ENCODE assay signal across 8 cellular contexts in genomic region chr3:137032465-137033120, GRCh38.
A peak's percentile ranks its signal among the peaks of the same experiment; 100 is the strongest.
DNase-seq lines count a peak whose midpoint lies in the region; ATAC-seq, FAIRE-seq and TF ChIP-seq lines count a peak whose summit lies in the region.

No MANE protein-coding gene starts in this region.

- peak overlapping the region; percentile 53 for H3K4me3 ChIP-seq in choroid plexus epithelial cell (ENCODE audit: low read depth, low read length)

- DNase-seq in NCI-H2171 treated with DMSO at 0.1 percent for 48 hours (lab: John Stamatoyannopoulos, UW) (peak; percentile 81), choroid plexus epithelial cell (ENCODE audit: low read depth) (peak; percentile 85), left colon (peak; percentile 72 to 90)
- DNase-seq in activated CD4-positive, alpha-beta T cell treated with anti-CD3 and anti-CD28 coated beads for 1 hour: peak; percentile 51
- peak; percentile 75 for DNase-seq in stimulated activated CD4-positive, alpha-beta T cell treated with anti-CD3 and anti-CD28 coated beads, Interleukin-1b, Interleukin-23, amount 100 ng/mL, for 48 hours

- intact Hi-C loops in left colon (cut with DNase I, micrococcal nuclease): no loop called here

- TF ChIP-seq CTCF in choroid plexus epithelial cell (conservative IDR thresholded peaks at IDR 0.05; ENCODE audit: low read depth, low read length): peak; percentile 99

- peak; percentile 79 for FAIRE-seq in A204.1 (lab: Jason Lieb, UNC)

- ATAC-seq in GM18511 (IDR thresholded peaks at IDR 0.05; ENCODE audit: unreplicated experiment) (peak; percentile 90), HG03095 (IDR thresholded peaks at IDR 0.05; ENCODE audit: unreplicated experiment) (peak; percentile 61), left colon (peak; percentile 93)

Comparison
In these comparisons a context has a peak if more than half of its experiments do, and no peak if none do; other contexts are left out.
1. Peak in every context shown above with its lines: DNase-seq, ATAC-seq and H3K4me3 ChIP-seq.